Comparison of ENCODE assay signal across 1 cellular context in the genomic region with DNA sequence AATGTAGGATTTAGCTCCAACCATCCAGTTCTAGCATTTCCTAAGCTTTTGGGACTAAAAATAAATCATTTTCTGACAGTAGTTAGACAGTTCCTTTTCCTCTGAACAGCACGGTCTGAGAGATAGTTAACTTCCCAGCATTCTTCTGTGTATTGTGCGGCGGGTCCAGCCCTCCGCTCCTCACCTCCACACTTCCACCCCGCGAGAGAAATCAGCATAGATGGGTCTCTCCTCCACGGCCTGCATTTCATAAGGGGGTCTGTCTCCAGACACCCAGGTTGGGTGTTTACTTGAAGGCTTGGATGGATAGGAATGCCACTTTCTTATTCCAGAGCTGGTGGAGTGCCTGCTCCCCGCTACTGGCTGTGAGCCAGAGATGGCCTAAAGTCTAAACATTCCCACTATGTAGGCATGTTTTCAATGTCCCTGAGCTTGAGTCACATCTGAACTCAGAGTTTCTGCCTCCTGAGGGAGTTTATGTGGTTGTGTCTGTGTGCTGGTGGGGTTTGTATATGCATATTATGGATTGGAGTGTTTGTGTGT.
A peak's percentile ranks its signal among the peaks of the same experiment; 100 is the strongest.
TF ChIP-seq lines count a peak whose summit lies in the region.

No MANE protein-coding gene starts in this region.

TF ChIP-seq in HepG2, 621 proteins besides CTCF, POLR2A, EP300 and RAD21 (continued from another document and continues in another):
- TF ChIP-seq, protein P1, sequence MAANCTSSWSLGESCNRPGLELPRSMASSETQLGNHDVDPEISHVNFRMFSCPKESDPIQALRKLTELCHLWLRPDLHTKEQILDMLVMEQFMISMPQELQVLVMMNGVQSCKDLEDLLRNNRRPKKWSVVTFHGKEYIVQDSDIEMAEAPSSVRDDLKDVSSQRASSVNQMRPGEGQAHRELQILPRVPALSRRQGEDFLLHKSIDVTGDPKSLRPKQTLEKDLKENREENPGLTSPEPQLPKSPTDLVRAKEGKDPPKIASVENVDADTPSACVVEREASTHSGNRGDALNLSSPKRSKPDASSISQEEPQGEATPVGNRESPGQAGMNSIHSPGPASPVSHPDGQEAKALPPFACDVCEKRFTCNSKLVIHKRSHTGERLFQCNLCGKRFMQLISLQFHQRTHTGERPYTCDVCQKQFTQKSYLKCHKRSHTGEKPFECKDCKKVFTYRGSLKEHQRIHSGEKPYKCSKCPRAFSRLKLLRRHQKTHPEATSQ (CRISPR knock-in tag; IDR thresholded peaks at IDR 0.05; ENCODE audit: borderline replicate concordance): no peak
- TF ChIP-seq SP4 (CRISPR knock-in tag; IDR thresholded peaks at IDR 0.05) (no peak), CREB1 (IDR thresholded peaks at IDR 0.05) (no peak), CREB1 (CRISPR knock-in tag; IDR thresholded peaks at IDR 0.05) (0 out of 2 replicates have a peak, but pooled peaks have one; percentile 16), SAP130 (CRISPR knock-in tag; IDR thresholded peaks at IDR 0.05; ENCODE audit: low read depth) (peak; percentile 48), ZIK1 (CRISPR knock-in tag; IDR thresholded peaks at IDR 0.05; ENCODE audit: borderline replicate concordance, low read depth) (no peak), IKZF1 (IDR thresholded peaks at IDR 0.05) (no peak), MXI1 (IDR thresholded peaks at IDR 0.05; ENCODE audit: borderline replicate concordance, low read depth, low read length) (0 out of 3 replicates have a peak, but pooled peaks have one; percentile 14), FOSL2 (CRISPR knock-in tag; IDR thresholded peaks at IDR 0.05) (0 out of 2 replicates have a peak, but pooled peaks have one; percentile 24), NCOR1 (IDR thresholded peaks at IDR 0.05; ENCODE audit: borderline replicate concordance, low read length) (no peak), ZBTB1 (CRISPR knock-in tag; IDR thresholded peaks at IDR 0.05; ENCODE audit: borderline replicate concordance) (no peak), ZNF160 (CRISPR knock-in tag; IDR thresholded peaks at IDR 0.05) (no peak), ZNF629 (CRISPR knock-in tag; conservative IDR thresholded peaks at IDR 0.05) (0 out of 2 replicates have a peak, but pooled peaks have one; percentile 7), PHF20 (CRISPR knock-in tag; IDR thresholded peaks at IDR 0.05) (no peak), TEAD3 (CRISPR knock-in tag; optimal IDR thresholded peaks at IDR 0.05; ENCODE audit: borderline replicate concordance) (peak; percentile 77), ZBTB38 (CRISPR knock-in tag; IDR thresholded peaks at IDR 0.05) (peak; percentile 43; the same call in 1 of the 2 replicates), MEF2D (CRISPR knock-in tag; IDR thresholded peaks at IDR 0.05) (0 out of 2 replicates have a peak, but pooled peaks have one; percentile 40), ZNF292 (CRISPR knock-in tag; IDR thresholded peaks at IDR 0.05; ENCODE audit: borderline replicate concordance, low read depth) (0 out of 2 replicates have a peak, but pooled peaks have one; percentile 9), ZNF616 (CRISPR knock-in tag; IDR thresholded peaks at IDR 0.05; ENCODE audit: low read depth) (no peak), KDM2A (CRISPR knock-in tag; IDR thresholded peaks at IDR 0.05; ENCODE audit: borderline replicate concordance, low read depth) (peak; percentile 44; the same call in 1 of the 2 replicates), ZNF331 (CRISPR knock-in tag; IDR thresholded peaks at IDR 0.05) (0 out of 2 replicates have a peak, but pooled peaks have one; percentile 11), GATAD2A (CRISPR knock-in tag; IDR thresholded peaks at IDR 0.05) (no peak; the same call in none of the 2 replicates), ZNF530 (CRISPR knock-in tag; IDR thresholded peaks at IDR 0.05; ENCODE audit: low read depth) (no peak), ZKSCAN8 (CRISPR knock-in tag; IDR thresholded peaks at IDR 0.05; ENCODE audit: borderline replicate concordance) (peak; percentile 54; the same call in 1 of the 2 replicates), FOXK1 (CRISPR knock-in tag; IDR thresholded peaks at IDR 0.05; ENCODE audit: borderline replicate concordance, low read depth) (peak; percentile 14; the same call in 1 of the 2 replicates), ZNF558 (CRISPR knock-in tag; IDR thresholded peaks at IDR 0.05; ENCODE audit: borderline replicate concordance) (0 out of 2 replicates have a peak, but pooled peaks have one; percentile 43), ZNF441 (CRISPR knock-in tag; IDR thresholded peaks at IDR 0.05; ENCODE audit: borderline replicate concordance) (0 out of 2 replicates have a peak, but pooled peaks have one; percentile 48), ZC3H4 (CRISPR knock-in tag; IDR thresholded peaks at IDR 0.05; ENCODE audit: borderline replicate concordance) (no peak), SALL1 (CRISPR knock-in tag; IDR thresholded peaks at IDR 0.05) (peak; percentile 66), ZNF605 (CRISPR knock-in tag; IDR thresholded peaks at IDR 0.05) (no peak)
- TF ChIP-seq, protein P2, sequence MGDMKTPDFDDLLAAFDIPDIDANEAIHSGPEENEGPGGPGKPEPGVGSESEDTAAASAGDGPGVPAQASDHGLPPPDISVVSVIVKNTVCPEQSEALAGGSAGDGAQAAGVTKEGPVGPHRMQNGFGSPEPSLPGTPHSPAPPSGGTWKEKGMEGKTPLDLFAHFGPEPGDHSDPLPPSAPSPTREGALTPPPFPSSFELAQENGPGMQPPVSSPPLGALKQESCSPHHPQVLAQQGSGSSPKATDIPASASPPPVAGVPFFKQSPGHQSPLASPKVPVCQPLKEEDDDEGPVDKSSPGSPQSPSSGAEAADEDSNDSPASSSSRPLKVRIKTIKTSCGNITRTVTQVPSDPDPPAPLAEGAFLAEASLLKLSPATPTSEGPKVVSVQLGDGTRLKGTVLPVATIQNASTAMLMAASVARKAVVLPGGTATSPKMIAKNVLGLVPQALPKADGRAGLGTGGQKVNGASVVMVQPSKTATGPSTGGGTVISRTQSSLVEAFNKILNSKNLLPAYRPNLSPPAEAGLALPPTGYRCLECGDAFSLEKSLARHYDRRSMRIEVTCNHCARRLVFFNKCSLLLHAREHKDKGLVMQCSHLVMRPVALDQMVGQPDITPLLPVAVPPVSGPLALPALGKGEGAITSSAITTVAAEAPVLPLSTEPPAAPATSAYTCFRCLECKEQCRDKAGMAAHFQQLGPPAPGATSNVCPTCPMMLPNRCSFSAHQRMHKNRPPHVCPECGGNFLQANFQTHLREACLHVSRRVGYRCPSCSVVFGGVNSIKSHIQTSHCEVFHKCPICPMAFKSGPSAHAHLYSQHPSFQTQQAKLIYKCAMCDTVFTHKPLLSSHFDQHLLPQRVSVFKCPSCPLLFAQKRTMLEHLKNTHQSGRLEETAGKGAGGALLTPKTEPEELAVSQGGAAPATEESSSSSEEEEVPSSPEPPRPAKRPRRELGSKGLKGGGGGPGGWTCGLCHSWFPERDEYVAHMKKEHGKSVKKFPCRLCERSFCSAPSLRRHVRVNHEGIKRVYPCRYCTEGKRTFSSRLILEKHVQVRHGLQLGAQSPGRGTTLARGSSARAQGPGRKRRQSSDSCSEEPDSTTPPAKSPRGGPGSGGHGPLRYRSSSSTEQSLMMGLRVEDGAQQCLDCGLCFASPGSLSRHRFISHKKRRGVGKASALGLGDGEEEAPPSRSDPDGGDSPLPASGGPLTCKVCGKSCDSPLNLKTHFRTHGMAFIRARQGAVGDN (CRISPR knock-in tag; IDR thresholded peaks at IDR 0.05): peak; percentile 15; the same call in 1 of the 2 replicates
- TF ChIP-seq, protein P3, sequence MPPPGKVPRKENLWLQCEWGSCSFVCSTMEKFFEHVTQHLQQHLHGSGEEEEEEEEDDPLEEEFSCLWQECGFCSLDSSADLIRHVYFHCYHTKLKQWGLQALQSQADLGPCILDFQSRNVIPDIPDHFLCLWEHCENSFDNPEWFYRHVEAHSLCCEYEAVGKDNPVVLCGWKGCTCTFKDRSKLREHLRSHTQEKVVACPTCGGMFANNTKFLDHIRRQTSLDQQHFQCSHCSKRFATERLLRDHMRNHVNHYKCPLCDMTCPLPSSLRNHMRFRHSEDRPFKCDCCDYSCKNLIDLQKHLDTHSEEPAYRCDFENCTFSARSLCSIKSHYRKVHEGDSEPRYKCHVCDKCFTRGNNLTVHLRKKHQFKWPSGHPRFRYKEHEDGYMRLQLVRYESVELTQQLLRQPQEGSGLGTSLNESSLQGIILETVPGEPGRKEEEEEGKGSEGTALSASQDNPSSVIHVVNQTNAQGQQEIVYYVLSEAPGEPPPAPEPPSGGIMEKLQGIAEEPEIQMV (CRISPR knock-in tag; IDR thresholded peaks at IDR 0.05; ENCODE audit: low read depth): no peak
- TF ChIP-seq, protein P4, sequence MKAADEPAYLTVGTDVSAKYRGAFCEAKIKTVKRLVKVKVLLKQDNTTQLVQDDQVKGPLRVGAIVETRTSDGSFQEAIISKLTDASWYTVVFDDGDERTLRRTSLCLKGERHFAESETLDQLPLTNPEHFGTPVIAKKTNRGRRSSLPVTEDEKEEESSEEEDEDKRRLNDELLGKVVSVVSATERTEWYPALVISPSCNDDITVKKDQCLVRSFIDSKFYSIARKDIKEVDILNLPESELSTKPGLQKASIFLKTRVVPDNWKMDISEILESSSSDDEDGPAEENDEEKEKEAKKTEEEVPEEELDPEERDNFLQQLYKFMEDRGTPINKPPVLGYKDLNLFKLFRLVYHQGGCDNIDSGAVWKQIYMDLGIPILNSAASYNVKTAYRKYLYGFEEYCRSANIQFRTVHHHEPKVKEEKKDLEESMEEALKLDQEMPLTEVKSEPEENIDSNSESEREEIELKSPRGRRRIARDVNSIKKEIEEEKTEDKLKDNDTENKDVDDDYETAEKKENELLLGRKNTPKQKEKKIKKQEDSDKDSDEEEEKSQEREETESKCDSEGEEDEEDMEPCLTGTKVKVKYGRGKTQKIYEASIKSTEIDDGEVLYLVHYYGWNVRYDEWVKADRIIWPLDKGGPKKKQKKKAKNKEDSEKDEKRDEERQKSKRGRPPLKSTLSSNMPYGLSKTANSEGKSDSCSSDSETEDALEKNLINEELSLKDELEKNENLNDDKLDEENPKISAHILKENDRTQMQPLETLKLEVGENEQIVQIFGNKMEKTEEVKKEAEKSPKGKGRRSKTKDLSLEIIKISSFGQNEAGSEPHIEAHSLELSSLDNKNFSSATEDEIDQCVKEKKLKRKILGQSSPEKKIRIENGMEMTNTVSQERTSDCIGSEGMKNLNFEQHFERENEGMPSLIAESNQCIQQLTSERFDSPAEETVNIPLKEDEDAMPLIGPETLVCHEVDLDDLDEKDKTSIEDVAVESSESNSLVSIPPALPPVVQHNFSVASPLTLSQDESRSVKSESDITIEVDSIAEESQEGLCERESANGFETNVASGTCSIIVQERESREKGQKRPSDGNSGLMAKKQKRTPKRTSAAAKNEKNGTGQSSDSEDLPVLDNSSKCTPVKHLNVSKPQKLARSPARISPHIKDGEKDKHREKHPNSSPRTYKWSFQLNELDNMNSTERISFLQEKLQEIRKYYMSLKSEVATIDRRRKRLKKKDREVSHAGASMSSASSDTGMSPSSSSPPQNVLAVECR (CRISPR knock-in tag; IDR thresholded peaks at IDR 0.05; ENCODE audit: borderline replicate concordance): peak; percentile 39; the same call in 1 of the 2 replicates
- TF ChIP-seq, protein P5, sequence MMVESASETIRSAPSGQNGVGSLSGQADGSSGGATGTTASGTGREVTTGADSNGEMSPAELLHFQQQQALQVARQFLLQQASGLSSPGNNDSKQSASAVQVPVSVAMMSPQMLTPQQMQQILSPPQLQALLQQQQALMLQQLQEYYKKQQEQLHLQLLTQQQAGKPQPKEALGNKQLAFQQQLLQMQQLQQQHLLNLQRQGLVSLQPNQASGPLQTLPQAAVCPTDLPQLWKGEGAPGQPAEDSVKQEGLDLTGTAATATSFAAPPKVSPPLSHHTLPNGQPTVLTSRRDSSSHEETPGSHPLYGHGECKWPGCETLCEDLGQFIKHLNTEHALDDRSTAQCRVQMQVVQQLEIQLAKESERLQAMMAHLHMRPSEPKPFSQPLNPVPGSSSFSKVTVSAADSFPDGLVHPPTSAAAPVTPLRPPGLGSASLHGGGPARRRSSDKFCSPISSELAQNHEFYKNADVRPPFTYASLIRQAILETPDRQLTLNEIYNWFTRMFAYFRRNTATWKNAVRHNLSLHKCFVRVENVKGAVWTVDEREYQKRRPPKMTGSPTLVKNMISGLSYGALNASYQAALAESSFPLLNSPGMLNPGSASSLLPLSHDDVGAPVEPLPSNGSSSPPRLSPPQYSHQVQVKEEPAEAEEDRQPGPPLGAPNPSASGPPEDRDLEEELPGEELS (CRISPR knock-in tag; IDR thresholded peaks at IDR 0.05): 0 out of 2 replicates have a peak, but pooled peaks have one; percentile 22
- TF ChIP-seq, protein P6, sequence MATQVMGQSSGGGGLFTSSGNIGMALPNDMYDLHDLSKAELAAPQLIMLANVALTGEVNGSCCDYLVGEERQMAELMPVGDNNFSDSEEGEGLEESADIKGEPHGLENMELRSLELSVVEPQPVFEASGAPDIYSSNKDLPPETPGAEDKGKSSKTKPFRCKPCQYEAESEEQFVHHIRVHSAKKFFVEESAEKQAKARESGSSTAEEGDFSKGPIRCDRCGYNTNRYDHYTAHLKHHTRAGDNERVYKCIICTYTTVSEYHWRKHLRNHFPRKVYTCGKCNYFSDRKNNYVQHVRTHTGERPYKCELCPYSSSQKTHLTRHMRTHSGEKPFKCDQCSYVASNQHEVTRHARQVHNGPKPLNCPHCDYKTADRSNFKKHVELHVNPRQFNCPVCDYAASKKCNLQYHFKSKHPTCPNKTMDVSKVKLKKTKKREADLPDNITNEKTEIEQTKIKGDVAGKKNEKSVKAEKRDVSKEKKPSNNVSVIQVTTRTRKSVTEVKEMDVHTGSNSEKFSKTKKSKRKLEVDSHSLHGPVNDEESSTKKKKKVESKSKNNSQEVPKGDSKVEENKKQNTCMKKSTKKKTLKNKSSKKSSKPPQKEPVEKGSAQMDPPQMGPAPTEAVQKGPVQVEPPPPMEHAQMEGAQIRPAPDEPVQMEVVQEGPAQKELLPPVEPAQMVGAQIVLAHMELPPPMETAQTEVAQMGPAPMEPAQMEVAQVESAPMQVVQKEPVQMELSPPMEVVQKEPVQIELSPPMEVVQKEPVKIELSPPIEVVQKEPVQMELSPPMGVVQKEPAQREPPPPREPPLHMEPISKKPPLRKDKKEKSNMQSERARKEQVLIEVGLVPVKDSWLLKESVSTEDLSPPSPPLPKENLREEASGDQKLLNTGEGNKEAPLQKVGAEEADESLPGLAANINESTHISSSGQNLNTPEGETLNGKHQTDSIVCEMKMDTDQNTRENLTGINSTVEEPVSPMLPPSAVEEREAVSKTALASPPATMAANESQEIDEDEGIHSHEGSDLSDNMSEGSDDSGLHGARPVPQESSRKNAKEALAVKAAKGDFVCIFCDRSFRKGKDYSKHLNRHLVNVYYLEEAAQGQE (IDR thresholded peaks at IDR 0.05; ENCODE audit: borderline replicate concordance in 1 of 2, low read depth in 1 of 2, low read length in 2 of 2): peak in 1 of 2 experiments; percentile 17; a peak in 1 of 4 replicates
- TF ChIP-seq, protein P7, sequence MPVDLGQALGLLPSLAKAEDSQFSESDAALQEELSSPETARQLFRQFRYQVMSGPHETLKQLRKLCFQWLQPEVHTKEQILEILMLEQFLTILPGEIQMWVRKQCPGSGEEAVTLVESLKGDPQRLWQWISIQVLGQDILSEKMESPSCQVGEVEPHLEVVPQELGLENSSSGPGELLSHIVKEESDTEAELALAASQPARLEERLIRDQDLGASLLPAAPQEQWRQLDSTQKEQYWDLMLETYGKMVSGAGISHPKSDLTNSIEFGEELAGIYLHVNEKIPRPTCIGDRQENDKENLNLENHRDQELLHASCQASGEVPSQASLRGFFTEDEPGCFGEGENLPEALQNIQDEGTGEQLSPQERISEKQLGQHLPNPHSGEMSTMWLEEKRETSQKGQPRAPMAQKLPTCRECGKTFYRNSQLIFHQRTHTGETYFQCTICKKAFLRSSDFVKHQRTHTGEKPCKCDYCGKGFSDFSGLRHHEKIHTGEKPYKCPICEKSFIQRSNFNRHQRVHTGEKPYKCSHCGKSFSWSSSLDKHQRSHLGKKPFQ (CRISPR knock-in tag; IDR thresholded peaks at IDR 0.05; ENCODE audit: insufficient replicate concordance): no peak
